8 cellular contexts compared by ENCODE assay signal in genomic region chr10:16737420-16737819, GRCh38.
"Had no signal": no experiment of that assay in that cellular context is flagged by ENCODE, and none has a peak within 500 bp of the region (broad histone marks: within the 10 kb centered on the region; RNA-seq: fewer than 3 reads in every experiment).

No MANE protein-coding gene starts in this region.

- FAIRE-seq: G401.6, GM12878, GM12891, GM12892, GM18507, GM19239 had no signal

- DNase-seq: GDM1, GF-D8 had no signal

- H3K4me3 ChIP-seq: GM12878 had no signal

- ATAC-seq: GM12878 had no signal
